Comparison of ENCODE assay signal across 27 cellular contexts in genomic region chr9:7129391-7129790, GRCh38.
DNase-seq lines count a peak whose midpoint lies in the region; ATAC-seq, FAIRE-seq and TF ChIP-seq lines count a peak whose summit lies in the region.
"Had no signal": no experiment of that assay in that cellular context is flagged by ENCODE, and none has a peak within 500 bp of the region (broad histone marks: within the 10 kb centered on the region; RNA-seq: fewer than 3 reads in every experiment).

No MANE protein-coding gene starts in this region.

- no peak overlapping the region for H2AFZ ChIP-seq in astrocyte (ENCODE audit: low read depth, low read length)

- H3K9me3 Mint-ChIP-seq in astrocyte (ENCODE audit: unreplicated experiment) (no peaks in the 10 kb centered on the region), immature natural killer cell (no peaks in the 10 kb centered on the region)
- H3K9me3 Mint-ChIP-seq: activated naive CD4-positive, alpha-beta T cell treated with anti-CD3 and anti-CD28 coated beads, Interleukin-2, amount 50 U/mL, for 24 hours; activated T-helper 1 cell treated with anti-CD3 and anti-CD28 coated beads, Interleukin-12 subunit alpha, Interleukin-12 subunit beta, Interleukin-2, Interleukin-4 antibody, amounts not matched to agents 30 ng/mL and 10 ng/mL and 1 ng/mL, durations not matched to agents 14 hours and 24 hours and 36 hours; dendritic cell treated with granulocyte-macrophage colony-stimulating factor and Interleukin-4, amounts not matched to agents 40 ng/mL and 50 ng/mL, for 4 days; HFFc6 had no signal

- POLR2A ChIA-PET in HEK293 (lab: Yijun Ruan, JAX) = no interaction called here

- H4K20me1 ChIP-seq in astrocyte (ENCODE audit: insufficient read depth, low read length) = no peaks in the 10 kb centered on the region

- H3K27me3 Mint-ChIP-seq in astrocyte (ENCODE audit: low read depth, unreplicated experiment) = no peaks in the 10 kb centered on the region
- H3K27me3 Mint-ChIP-seq in immature natural killer cell (ENCODE audit: low read depth in 3 of 3) = peaks cover 0 to 2% (median 0%) of the 10 kb centered on the region in 3 donors
- H3K27me3 Mint-ChIP-seq: activated naive CD4-positive, alpha-beta T cell treated with anti-CD3 and anti-CD28 coated beads, Interleukin-2, amount 50 U/mL, for 24 hours; dendritic cell treated with granulocyte-macrophage colony-stimulating factor and Interleukin-4, amounts not matched to agents 40 ng/mL and 50 ng/mL, for 4 days had no signal

- DNase-seq in ACHN = peak; percentile 64
- no peak for DNase-seq in astrocyte (ENCODE audit: low read depth)
- DNase-seq in iPS DF 4.7 (ENCODE audit: extremely low read depth, low spot score) = peak; percentile 28
- no peak for DNase-seq in immature natural killer cell
- DNase-seq in RKO (ENCODE audit: low spot score) = no peak
- DNase-seq: activated CD4-positive, alpha-beta T cell treated with anti-CD3 and anti-CD28 coated beads, Interleukin-2, amount 50 U/mL, for 1 hour; anterior cingulate cortex; caudate nucleus; DMS79 treated with DMSO at 0.1 percent for 48 hours; HFFc6; left colon; mesenchymal stem cell; NCI-H1048; NCI-H1694 treated with DMSO at 0.1 percent for 48 hours; posterior cingulate gyrus; right lobe of liver; stimulated activated CD4-positive, alpha-beta T cell treated with anti-CD3 and anti-CD28 coated beads, Interleukin-2, amount 100 ng/mL, for 48 hours; T-helper 9 cell; WERI-Rb-1 had no signal

- peaks cover 0 to 3% of the 10 kb centered on the region in 2 experiments; a peak in 1 of 3 replicates for H3K36me3 ChIP-seq in HEK293 (ENCODE audit: control insufficient read depth in 2 of 2, insufficient read depth in 1 of 2, low read length in 2 of 2)
- H3K36me3 ChIP-seq in astrocyte (ENCODE audit: insufficient read depth, low read length) = no peaks in the 10 kb centered on the region
- H3K36me3 ChIP-seq: WERI-Rb-1 had no signal

- no peak overlapping the region for H3K4me3 ChIP-seq in HEK293 (ENCODE audit: low read depth, low read length)
- no peak overlapping the region for H3K4me3 ChIP-seq in astrocyte (ENCODE audit: insufficient read depth, low read depth, low read length)
- H3K4me3 ChIP-seq: right lobe of liver, suprapubic skin had no signal

- no peak overlapping the region for H3K4me3 Mint-ChIP-seq in astrocyte (ENCODE audit: unreplicated experiment)
- H3K4me3 Mint-ChIP-seq in immature natural killer cell = no peak overlapping the region
- H3K4me3 Mint-ChIP-seq: activated naive CD4-positive, alpha-beta T cell treated with anti-CD3 and anti-CD28 coated beads, Interleukin-2, amount 50 U/mL, for 24 hours; activated T-helper 1 cell treated with anti-CD3 and anti-CD28 coated beads, Interleukin-12 subunit alpha, Interleukin-12 subunit beta, Interleukin-2, Interleukin-4 antibody, amounts not matched to agents 30 ng/mL and 10 ng/mL and 1 ng/mL, durations not matched to agents 14 hours and 24 hours and 36 hours; dendritic cell treated with granulocyte-macrophage colony-stimulating factor and Interleukin-4, amounts not matched to agents 40 ng/mL and 50 ng/mL, for 4 days; HFFc6 had no signal

- H3K27ac Mint-ChIP-seq in astrocyte (ENCODE audit: unreplicated experiment) = peak overlapping the region; percentile 70
- H3K27ac Mint-ChIP-seq in immature natural killer cell = peak overlapping the region in 2 of 6 donors; percentile 14 to 32
- H3K27ac Mint-ChIP-seq: activated naive CD4-positive, alpha-beta T cell treated with anti-CD3 and anti-CD28 coated beads, Interleukin-2, amount 50 U/mL, for 24 hours; activated T-helper 1 cell treated with anti-CD3 and anti-CD28 coated beads, Interleukin-12 subunit alpha, Interleukin-12 subunit beta, Interleukin-2, Interleukin-4 antibody, amounts not matched to agents 30 ng/mL and 10 ng/mL and 1 ng/mL, durations not matched to agents 14 hours and 24 hours and 36 hours; dendritic cell treated with granulocyte-macrophage colony-stimulating factor and Interleukin-4, amounts not matched to agents 40 ng/mL and 50 ng/mL, for 4 days; HFFc6 had no signal

- no peaks in the 10 kb centered on the region for H3K79me2 ChIP-seq in astrocyte (ENCODE audit: insufficient read depth, low read length)

- H3K9me3 ChIP-seq in HEK293 (ENCODE audit: control insufficient read depth, insufficient read depth, low read depth, low read length) = no peaks in the 10 kb centered on the region
- H3K9me3 ChIP-seq in astrocyte (ENCODE audit: insufficient read depth, low read depth, low read length) = no peaks in the 10 kb centered on the region
- H3K9me3 ChIP-seq: right lobe of liver, suprapubic skin had no signal

- H3K4me2 ChIP-seq in astrocyte (ENCODE audit: low read length) = no peak overlapping the region

- H3K4me1 ChIP-seq in HEK293 (ENCODE audit: control insufficient read depth, insufficient read depth, low read length) (no peaks in the 10 kb centered on the region), astrocyte (ENCODE audit: insufficient read depth, low read length) (no peaks in the 10 kb centered on the region)
- H3K4me1 ChIP-seq: right lobe of liver, suprapubic skin had no signal

- TF ChIP-seq CTCF in HEK293 (tag by site-specific recombination; IDR thresholded peaks at IDR 0.05) = no peak
- TF ChIP-seq CTCF in astrocyte (IDR thresholded peaks at IDR 0.05; ENCODE audit: insufficient read depth, low read depth, low read length) = no peak

- peaks cover 13% of the 10 kb centered on the region for H3K4me1 Mint-ChIP-seq in astrocyte (ENCODE audit: low read depth, unreplicated experiment)
- peaks cover 2 to 5% of the 10 kb centered on the region in 2 donors for H3K4me1 Mint-ChIP-seq in immature natural killer cell

- FAIRE-seq in astrocyte (lab: Jason Lieb, UNC) = no peak

- CTCF ChIA-PET in HEK293 (lab: Yijun Ruan, JAX) = no interaction called here

- no peak for ATAC-seq in HG02852 (IDR thresholded peaks at IDR 0.05; ENCODE audit: unreplicated experiment)
- no peak for ATAC-seq in HG03460 (IDR thresholded peaks at IDR 0.05; ENCODE audit: unreplicated experiment)
- ATAC-seq: left colon, right lobe of liver, Right ventricle myocardium inferior had no signal

- H3K27me3 ChIP-seq in astrocyte (ENCODE audit: insufficient read depth, low read length) = no peaks in the 10 kb centered on the region
- H3K27me3 ChIP-seq: right lobe of liver, suprapubic skin had no signal

- no peak overlapping the region for H3K9ac ChIP-seq in astrocyte (ENCODE audit: low read length)

- H3K36me3 Mint-ChIP-seq in astrocyte (ENCODE audit: low read depth, unreplicated experiment) = peaks cover 5% of the 10 kb centered on the region
- peaks cover 13 to 46% (median 23%) of the 10 kb centered on the region in 3 donors for H3K36me3 Mint-ChIP-seq in immature natural killer cell

- H3K27ac ChIP-seq in HEK293 (ENCODE audit: extremely low read depth, low read depth, low read length) = no peak overlapping the region
- no peak overlapping the region for H3K27ac ChIP-seq in astrocyte (ENCODE audit: low read depth, low read length)
- H3K27ac ChIP-seq: right lobe of liver, suprapubic skin, WERI-Rb-1 had no signal

- in situ Hi-C loops in ACHN (cut with HindIII; ENCODE audit: low pct_ligation_motif_present, low pct_unique_long_range_greater_than_20kb, low sequenced_read_pairs) = no loop called here

TF ChIP-seq in HEK293, 187 proteins besides CTCF, POLR2A, EP300 and RAD21:
- TF ChIP-seq OSR2 (tag by site-specific recombination; IDR thresholded peaks at IDR 0.05) (no peak), ZIC2 (tag by site-specific recombination; IDR thresholded peaks at IDR 0.05) (peak; percentile 76)

Comparison
In these comparisons a context has a peak if more than half of its experiments do, and no peak if none do; other contexts are left out.
1. DNase-seq: peak in ACHN (single experiment) and iPS DF 4.7 (single experiment); none in astrocyte (single experiment), immature natural killer cell (0 of 3) and RKO (single experiment).